Comparison of ENCODE assay signal across 8 cellular contexts in the genomic region with DNA sequence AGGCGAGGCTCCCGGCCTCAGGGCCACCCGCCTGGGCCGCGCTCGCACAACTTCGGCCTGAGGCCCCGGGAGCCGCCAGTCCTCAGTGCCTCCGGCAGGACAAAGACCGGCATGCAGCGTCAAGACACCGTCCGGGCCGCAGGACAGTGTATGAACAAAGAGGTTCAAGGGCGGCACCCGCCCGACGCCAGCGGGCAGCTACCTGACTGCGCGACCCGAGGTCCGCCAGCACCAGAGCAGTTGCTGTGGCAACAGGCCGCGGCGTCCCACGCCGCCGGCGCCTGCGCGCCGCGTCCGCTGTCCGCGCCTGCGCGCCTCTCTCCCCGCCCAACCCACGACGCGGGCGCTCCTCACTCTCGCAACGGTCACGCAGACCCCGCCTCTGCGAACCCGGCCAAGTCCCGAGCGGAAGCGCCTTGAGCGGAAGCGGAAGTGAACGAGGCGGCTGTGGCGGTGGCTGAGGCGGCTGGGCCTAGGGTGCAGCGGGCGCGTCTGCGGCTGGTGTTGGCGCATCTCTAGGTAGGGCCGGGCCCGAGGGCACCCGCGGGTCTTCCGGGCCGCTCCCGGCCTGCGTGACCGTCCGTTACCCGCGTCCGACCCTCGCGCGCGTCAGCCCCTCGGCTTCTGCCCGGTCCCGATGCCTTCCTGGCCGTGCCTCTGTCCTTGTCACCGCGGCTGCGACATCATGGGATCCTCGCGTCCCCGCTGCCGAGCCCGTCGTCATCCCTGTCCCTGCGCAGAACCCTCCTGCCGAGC. TPM values are rescaled to one million over a fixed set of nuclear protein-coding genes. Genes with fewer than 3 reads are reported as not detected.
A peak's percentile ranks its signal among the peaks of the same experiment; 100 is the strongest.
DNase-seq lines count a peak whose midpoint lies in the region; ATAC-seq, FAIRE-seq and TF ChIP-seq lines count a peak whose summit lies in the region.

A gene with protein sequence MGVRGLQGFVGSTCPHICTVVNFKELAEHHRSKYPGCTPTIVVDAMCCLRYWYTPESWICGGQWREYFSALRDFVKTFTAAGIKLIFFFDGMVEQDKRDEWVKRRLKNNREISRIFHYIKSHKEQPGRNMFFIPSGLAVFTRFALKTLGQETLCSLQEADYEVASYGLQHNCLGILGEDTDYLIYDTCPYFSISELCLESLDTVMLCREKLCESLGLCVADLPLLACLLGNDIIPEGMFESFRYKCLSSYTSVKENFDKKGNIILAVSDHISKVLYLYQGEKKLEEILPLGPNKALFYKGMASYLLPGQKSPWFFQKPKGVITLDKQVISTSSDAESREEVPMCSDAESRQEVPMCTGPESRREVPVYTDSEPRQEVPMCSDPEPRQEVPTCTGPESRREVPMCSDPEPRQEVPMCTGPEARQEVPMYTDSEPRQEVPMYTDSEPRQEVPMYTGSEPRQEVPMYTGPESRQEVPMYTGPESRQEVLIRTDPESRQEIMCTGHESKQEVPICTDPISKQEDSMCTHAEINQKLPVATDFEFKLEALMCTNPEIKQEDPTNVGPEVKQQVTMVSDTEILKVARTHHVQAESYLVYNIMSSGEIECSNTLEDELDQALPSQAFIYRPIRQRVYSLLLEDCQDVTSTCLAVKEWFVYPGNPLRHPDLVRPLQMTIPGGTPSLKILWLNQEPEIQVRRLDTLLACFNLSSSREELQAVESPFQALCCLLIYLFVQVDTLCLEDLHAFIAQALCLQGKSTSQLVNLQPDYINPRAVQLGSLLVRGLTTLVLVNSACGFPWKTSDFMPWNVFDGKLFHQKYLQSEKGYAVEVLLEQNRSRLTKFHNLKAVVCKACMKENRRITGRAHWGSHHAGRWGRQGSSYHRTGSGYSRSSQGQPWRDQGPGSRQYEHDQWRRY (plus strand): TSS at position 435 of the 756 bp plus-strand sequence. CDS start 10,633 bp downstream, outside the sequence.

- H3K36me3 ChIP-seq in HepG2 (replicated peaks in 1 of 2; ENCODE audit: control insufficient read depth in 1 of 2, insufficient read depth in 2 of 2, low read length in 2 of 2), result no peaks in the 10 kb centered on the region; a peak in 1 of 5 replicates

- BruUV-seq in HepG2 (replicated peaks; lab: Mats Ljungman, UMichigan), result no TSS peak

- H3K27me3 ChIP-seq in HepG2 (ENCODE audit: control insufficient read depth in 1 of 2, insufficient read depth in 2 of 2, low read length in 2 of 2), result no peaks in the 10 kb centered on the region; a peak in 1 of 5 replicates

- peak; percentile 98 for ATAC-seq in GM19397 (IDR thresholded peaks at IDR 0.05; ENCODE audit: unreplicated experiment)
- peak; percentile 95 for ATAC-seq in HG03565 (IDR thresholded peaks at IDR 0.05; ENCODE audit: unreplicated experiment)
- ATAC-seq in HepG2, result peak; percentile 97

- H3K4me1 Mint-ChIP-seq in CD14-positive monocyte, result peaks cover 45% of the 10 kb centered on the region

- peak within 1 kb of the TSS; percentile 78 to 98 (median 92) for H3K4me3 ChIP-seq in HepG2 (replicated peaks in 1 of 3; ENCODE audit: insufficient read depth in 1 of 3, low read depth in 2 of 3, low read length in 3 of 3)

- DNase-seq in CD14-positive monocyte (ENCODE audit: low spot score) (peak; percentile 98), NCI-H748 treated with DMSO at 0.1 percent for 48 hours (lab: John Stamatoyannopoulos, UW) (peak; percentile 89), dedifferentiated amniotic fluid mesenchymal stem cell (ENCODE audit: extremely low spot score) (peak; percentile 96), HepG2 (ENCODE audit: low spot score) (peak; percentile 94)
- peak; percentile 84 to 93 for DNase-seq in activated CD4-positive, alpha-beta T cell treated with anti-CD3 and anti-CD28 coated beads, Interleukin-2, amount 50 U/mL, for 24 hours (ENCODE audit: low read depth in 1 of 2, low spot score in 1 of 2)
- peak; percentile 91 to 92 for DNase-seq in stimulated activated CD4-positive, alpha-beta T cell treated with anti-CD3 and anti-CD28 coated beads, Interleukin-2, amount 100 ng/mL, for 48 hours

- peak within 1 kb of the TSS; percentile 73 for H2AFZ ChIP-seq in HepG2 (ENCODE audit: low read length)

- H3K27ac Mint-ChIP-seq in CD14-positive monocyte, result peak within 1 kb of the TSS; percentile 96 to 99 (median 99)

- H3K36me3 Mint-ChIP-seq in CD14-positive monocyte, result peaks cover 14 to 23% of the 10 kb centered on the region in 2 donors

- CTCF ChIA-PET in HepG2 (lab: Yijun Ruan, JAX; ENCODE audit: low intra/inter-chr PET ratio, low total read pairs), result no interaction called here

- peak within 1 kb of the TSS; percentile 95 for H3K9ac ChIP-seq in HepG2 (ENCODE audit: insufficient read depth, low read depth, low read length)

- peak within 1 kb of the TSS; percentile 84 for H3K4me2 ChIP-seq in HepG2 (ENCODE audit: low read depth, low read length)

- H3K79me2 ChIP-seq in HepG2 (ENCODE audit: insufficient read depth, low read length), result peaks cover 48% of the 10 kb centered on the region

- TF ChIP-seq RAD21 in HepG2 (CRISPR knock-in tag; IDR thresholded peaks at IDR 0.05), result peak; percentile 63

- intact Hi-C loops in CD14-positive monocyte (cut with micrococcal nuclease), result loop anchor here (5.0 kb wide), 3 partner anchors 246 to 604 kb away; partner anchors contain the start of genes PSMB1 (in 2 of the 2), TBP (in 2 of the 2), C6orf120 (in 1 of the 2) and WDR27 (in 1 of the 2)
- intact Hi-C loops in HepG2 (cut with micrococcal nuclease; ENCODE audit: unreplicated experiment), result loop anchor here (5.0 to 10.0 kb wide), 3 partner anchors 118 to 604 kb away; partner anchors contain the start of genes C6orf120, PSMB1, TBP and WDR27

- H3K27ac ChIP-seq in HepG2 (ENCODE audit: extremely low read length, insufficient read depth, low read length), result peak within 1 kb of the TSS; percentile 67

- peaks cover 2 to 9% (median 7%) of the 10 kb centered on the region in 7 donors for H3K9me3 Mint-ChIP-seq in CD14-positive monocyte

- 0 out of 4 replicates have a peak, but pooled peaks of 1 of the 2 experiments have one; percentile 10 for TF ChIP-seq EP300 in HepG2 (IDR thresholded peaks at IDR 0.05; ENCODE audit: low read depth in 2 of 2, low read length in 2 of 2)
- TF ChIP-seq EP300 in HepG2 (CRISPR knock-in tag; IDR thresholded peaks at IDR 0.05; ENCODE audit: borderline replicate concordance), result peak; percentile 20; the same call in 1 of the 2 replicates

- peaks cover 2% of the 10 kb centered on the region; the same call in 1 of the 2 replicates for H3K9me3 ChIP-seq in HepG2 (ENCODE audit: low read length)

- in situ Hi-C loops in HepG2 (cut with HindIII; ENCODE audit: extremely low pct_ligation_motif_present, low pct_unique_long_range_greater_than_20kb), result no loop called here

- H3K4me1 ChIP-seq in HepG2 (ENCODE audit: insufficient read depth, low read length), result peaks cover 28% of the 10 kb centered on the region

- peak; percentile 97 to 99 for TF ChIP-seq POLR2A in HepG2 (IDR thresholded peaks at IDR 0.05; ENCODE audit: insufficient read depth in 1 of 2, low read depth in 2 of 2, low read length in 2 of 2)

- no peaks in the 10 kb centered on the region for H4K20me1 ChIP-seq in HepG2 (ENCODE audit: insufficient read depth, low read length)

- peak; percentile 21 for FAIRE-seq in HepG2 (lab: Jason Lieb, UNC)

- WGBS in HepG2 (ENCODE audit: low lambda C conversion rate), result under 1% methylated on average over 46 of the region's 97 CpGs

- TF ChIP-seq CTCF in CD14-positive monocyte (IDR thresholded peaks at IDR 0.05) (no peak), HepG2 (CRISPR knock-in tag; IDR thresholded peaks at IDR 0.05) (peak; percentile 24; the same call in 1 of the 2 replicates)

- peak within 1 kb of the TSS; percentile 89 to 99 for H3K4me3 Mint-ChIP-seq in CD14-positive monocyte

- POLR2A ChIA-PET in HepG2 (lab: Yijun Ruan, JAX), result interaction anchor here (0.9 to 1.0 kb wide), 3 partner anchors 15 to 516 kb away, joined by 3 to 4 read pairs (median 4); no protein-coding TSS in a partner anchor

- H3K27me3 Mint-ChIP-seq in CD14-positive monocyte (ENCODE audit: low read depth in 3 of 3), result peaks cover 12 to 19% (median 18%) of the 10 kb centered on the region in 3 donors

TF ChIP-seq in HepG2, 621 proteins besides CTCF, POLR2A, EP300 and RAD21 (continues in another document):
- TF ChIP-seq ZNF713 (CRISPR knock-in tag; IDR thresholded peaks at IDR 0.05), result peak; percentile 92

RNA-seq across cellular contexts. Expression of the gene that starts here (rescaled TPM):
- polyA plus RNA-seq in CD14-positive monocyte (10 to 100 TPM; 11.2 to 20.2 TPM), HepG2 (2011; rRNA removed) (9.2 and 10.8 TPM in 2 replicates)
- total RNA-seq in HepG2 (2016; rRNA removed; fragmentation: Illumina TruSeq; extraction: Trizol), result 10.7 and 18.3 TPM in 2 replicates
- total RNA-seq in HepG2 (2016; cell fraction: cytosol; rRNA removed; fragmentation: Illumina TruSeq; extraction: Trizol; ENCODE audit: low read depth), result 14.5 and 14.8 TPM in 2 replicates
- 10.1 and 18.3 TPM in 2 replicates for total RNA-seq in HepG2 (2016; cell fraction: insoluble cytoplasmic fraction; rRNA removed; fragmentation: Illumina TruSeq; extraction: Trizol)
- total RNA-seq in HepG2 (2016; cell fraction: membrane; rRNA removed; fragmentation: Illumina TruSeq; extraction: Trizol), result 18.9 and 22.2 TPM in 2 replicates
- total RNA-seq in HepG2 (2016; cell fraction: nucleus; rRNA removed; fragmentation: Illumina TruSeq; extraction: Trizol), result 16.8 and 19.1 TPM in 2 replicates
- polyA plus RNA-seq in HepG2 (2011; cell fraction: cytosol; rRNA removed), result 6.1 and 6.8 TPM in 2 replicates
- 11.2 and 14.9 TPM in 2 replicates for polyA plus RNA-seq in HepG2 (2011; cell fraction: nucleus; rRNA removed)
- polyA plus RNA-seq in HepG2 (2012), result 10.6 and 12.8 TPM in 2 replicates
- polyA plus RNA-seq in HepG2 (2016; cell fraction: cytosol; fragmentation: Illumina TruSeq; extraction: Trizol; ENCODE audit: low read depth), result 1.4 and 1.6 TPM in 2 replicates
- polyA plus RNA-seq in HepG2 (2016; cell fraction: insoluble cytoplasmic fraction; fragmentation: Illumina TruSeq; extraction: Trizol; ENCODE audit: low read depth), result 21.6 TPM in 2 replicates
- polyA plus RNA-seq in HepG2 (2016; cell fraction: membrane; fragmentation: Illumina TruSeq; extraction: Trizol; ENCODE audit: low read depth), result 2.6 and 3.5 TPM in 2 replicates
- polyA plus RNA-seq in HepG2 (2016; cell fraction: nucleus; fragmentation: Illumina TruSeq; extraction: Trizol; ENCODE audit: insufficient read depth, low read depth), result 17.9 and 21.0 TPM in 2 replicates
- polyA minus RNA-seq in HepG2 (2011; rRNA and poly(A)+ RNA removed; ENCODE audit: low replicate concordance), result 18.9 and 22.3 TPM in 2 replicates
- 8.3 and 10.0 TPM in 2 replicates for polyA minus RNA-seq in HepG2 (2011; cell fraction: cytosol; rRNA and poly(A)+ RNA removed)
- 39.7 and 55.7 TPM in 2 replicates for polyA minus RNA-seq in HepG2 (2011; cell fraction: nucleus; rRNA and poly(A)+ RNA removed)

Comparison
In these comparisons a context has a peak if more than half of its experiments do, and no peak if none do; other contexts are left out.
1. Peak in every context shown above with its lines: DNase-seq, ATAC-seq, H3K4me3 ChIP-seq and H3K27ac ChIP-seq.